18 cellular contexts compared by ENCODE assay signal in genomic region chr9:90460220-90460619, GRCh38.
DNase-seq lines count a peak whose midpoint lies in the region; ATAC-seq and TF ChIP-seq lines count a peak whose summit lies in the region.
"Had no signal": no experiment of that assay in that cellular context is flagged by ENCODE, and none has a peak within 500 bp of the region (broad histone marks: within the 10 kb centered on the region; RNA-seq: fewer than 3 reads in every experiment).

No MANE protein-coding gene starts in this region.

- H3K27me3 Mint-ChIP-seq in glutamatergic neuron (ENCODE audit: unreplicated experiment) = peaks cover 3% of the 10 kb centered on the region

- H4K20me1 ChIP-seq in OCI-LY3 (ENCODE audit: insufficient read depth, low read length) (no peaks in the 10 kb centered on the region), smooth muscle cell (ENCODE audit: low read depth) (no peaks in the 10 kb centered on the region)
- H4K20me1 ChIP-seq: BLaER1 had no signal

- no peak overlapping the region for H3K27ac Mint-ChIP-seq in glutamatergic neuron (ENCODE audit: unreplicated experiment)

- H3K4me3 Mint-ChIP-seq in glutamatergic neuron (ENCODE audit: unreplicated experiment) = no peak overlapping the region

- H3K4me1 Mint-ChIP-seq in glutamatergic neuron (ENCODE audit: low read depth, unreplicated experiment) = no peaks in the 10 kb centered on the region

- H3K27me3 ChIP-seq in OCI-LY3 (ENCODE audit: low read depth, low read length) (no peaks in the 10 kb centered on the region), smooth muscle cell (ENCODE audit: low read depth) (no peaks in the 10 kb centered on the region)
- H3K27me3 ChIP-seq: BLaER1 had no signal

- no peaks in the 10 kb centered on the region for H3K9me3 ChIP-seq in OCI-LY3 (ENCODE audit: insufficient read depth, low read length)
- H3K9me3 ChIP-seq in smooth muscle cell (replicated peaks; ENCODE audit: low read depth) = no peaks in the 10 kb centered on the region
- H3K9me3 ChIP-seq: BLaER1 had no signal

- H3F3A ChIP-seq in smooth muscle cell (ENCODE audit: low read depth) = no peaks in the 10 kb centered on the region

- H3K4me3 ChIP-seq in OCI-LY3 (ENCODE audit: low read length) (no peak overlapping the region), smooth muscle cell (no peak overlapping the region)
- H3K4me3 ChIP-seq: BLaER1 had no signal

- H3K4me1 ChIP-seq in OCI-LY3 (ENCODE audit: low read length) (peaks cover 18% of the 10 kb centered on the region), smooth muscle cell (ENCODE audit: low read depth) (peaks cover 10% of the 10 kb centered on the region)

- H3K9ac ChIP-seq in OCI-LY3 (ENCODE audit: low read length) (no peak overlapping the region), smooth muscle cell (ENCODE audit: low read depth) (no peak overlapping the region)
- H3K9ac ChIP-seq: BLaER1, KMS-11 had no signal

- TF ChIP-seq CTCF in OCI-LY3 (IDR thresholded peaks at IDR 0.05; ENCODE audit: low read depth, low read length) (no peak), smooth muscle cell (IDR thresholded peaks at IDR 0.05; ENCODE audit: borderline replicate concordance, insufficient read depth, poor library complexity, severe bottlenecking) (no peak), glutamatergic neuron (IDR thresholded peaks at IDR 0.05; ENCODE audit: partially characterized antibody, unreplicated experiment) (no peak)

- H3K4me2 ChIP-seq in OCI-LY3 (ENCODE audit: low read length) = peak overlapping the region; percentile 52; the same call in 1 of the 2 replicates
- H3K4me2 ChIP-seq in smooth muscle cell = no peak overlapping the region
- H3K4me2 ChIP-seq: BLaER1 had no signal

- H2AFZ ChIP-seq in OCI-LY3 (ENCODE audit: low read depth, low read length) = no peak overlapping the region
- peak overlapping the region; percentile 43 for H2AFZ ChIP-seq in smooth muscle cell (ENCODE audit: low read depth)

- peaks cover 2% of the 10 kb centered on the region for H3K9me3 Mint-ChIP-seq in glutamatergic neuron (ENCODE audit: unreplicated experiment)

- H3K79me2 ChIP-seq in OCI-LY3 (ENCODE audit: low read length) (no peaks in the 10 kb centered on the region), smooth muscle cell (ENCODE audit: low read depth) (no peaks in the 10 kb centered on the region)

- ATAC-seq in GM21381 (IDR thresholded peaks at IDR 0.05; ENCODE audit: unreplicated experiment) = no peak

- peak in 2 of 3 experiments; percentile 15 to 58 for DNase-seq in NCI-H1417 (lab: John Stamatoyannopoulos, UW)
- DNase-seq in NCI-H1417 treated with DMSO at 0.1 percent for 48 hours (lab: John Stamatoyannopoulos, UW) = no peak
- peak; percentile 18 for DNase-seq in left kidney (ENCODE audit: low read depth, low spot score)
- DNase-seq in smooth muscle cell (lab: John Stamatoyannopoulos, UW; ENCODE audit: unreplicated experiment) = no peak
- DNase-seq in NCI-H1930 (lab: John Stamatoyannopoulos, UW) = no peak
- no peak for DNase-seq in glutamatergic neuron
- DNase-seq: DMS 273 treated with DMSO at 0.1 percent for 48 hours, H7, NCI-H1105, NCI-H187 treated with DMSO at 0.1 percent for 48 hours, NCI-H226, NCI-H774, SHP77 treated with DMSO at 0.1 percent for 48 hours had no signal

- 40% methylated on average over 7 of the region's 7 CpGs for WGBS in smooth muscle cell (ENCODE audit: low lambda C conversion rate)

- H3K36me3 Mint-ChIP-seq in glutamatergic neuron (ENCODE audit: unreplicated experiment) = peaks cover 4% of the 10 kb centered on the region

- 0 out of 2 replicates have a peak overlapping the region, but pooled peaks have one; percentile 46 for H3K27ac ChIP-seq in OCI-LY3 (ENCODE audit: low read length)
- H3K27ac ChIP-seq in smooth muscle cell (ENCODE audit: low read depth) = no peak overlapping the region
- H3K27ac ChIP-seq: 22Rv1, BLaER1 had no signal

- H3K36me3 ChIP-seq in OCI-LY3 (replicated peaks; ENCODE audit: low read depth, low read length) (no peaks in the 10 kb centered on the region), smooth muscle cell (ENCODE audit: low read depth) (no peaks in the 10 kb centered on the region)
- H3K36me3 ChIP-seq: BLaER1 had no signal

Comparison
In these comparisons a context has a peak if more than half of its experiments do, and no peak if none do; other contexts are left out.
1. DNase-seq: peak in NCI-H1417 (2 of 3) and left kidney (single experiment); none in NCI-H1417 treated with DMSO at 0.1 percent for 48 hours (single experiment), smooth muscle cell (single experiment), NCI-H1930 (0 of 2) and glutamatergic neuron (single experiment).